8 cellular contexts compared by ENCODE assay signal in genomic region chr7:95690367-95690947, GRCh38.
DNase-seq lines count a peak whose midpoint lies in the region; ATAC-seq and TF ChIP-seq lines count a peak whose summit lies in the region.

No MANE protein-coding gene starts in this region.

- no peak overlapping the region for H3K4me3 ChIP-seq in fibroblast of villous mesenchyme (ENCODE audit: low read depth, low read length)

- DNase-seq in GM10266 (ENCODE audit: extremely low spot score): peak; percentile 13
- peak; percentile 39 for DNase-seq in NCI-H1092 (lab: John Stamatoyannopoulos, UW)
- DNase-seq in SKM-1 (lab: John Stamatoyannopoulos, UW; ENCODE audit: unreplicated experiment): peak; percentile 34
- DNase-seq in fibroblast of villous mesenchyme (ENCODE audit: low read depth): peak; percentile 49
- no peak for DNase-seq in omental fat pad (ENCODE audit: low spot score)
- DNase-seq in activated CD4-positive, CD25-positive, alpha-beta regulatory T cell treated with anti-CD3 and anti-CD28 coated beads, Interleukin-2, amount 50 U/mL, for 72 hours: no peak

- ATAC-seq in HG02610 (IDR thresholded peaks at IDR 0.05; ENCODE audit: unreplicated experiment): peak; percentile 83
- ATAC-seq in omental fat pad (ENCODE audit: low FRiP score): peak; percentile 38

- H3K27ac ChIP-seq in 22Rv1: no peak overlapping the region

- TF ChIP-seq CTCF in 22Rv1 (IDR thresholded peaks at IDR 0.05): peak; percentile 98
- peak; percentile 41 for TF ChIP-seq CTCF in GM10266 (IDR thresholded peaks at IDR 0.05; ENCODE audit: control insufficient read depth, insufficient read depth, low read depth, missing control alignments)
- peak; percentile 66 for TF ChIP-seq CTCF in fibroblast of villous mesenchyme (IDR thresholded peaks at IDR 0.05; ENCODE audit: insufficient read depth, low read depth, low read length)
- peak in 2 of 3 donors; percentile 5 to 26 for TF ChIP-seq CTCF in omental fat pad (IDR thresholded peaks at IDR 0.05)

Comparison
In these comparisons a context has a peak if more than half of its experiments do, and no peak if none do; other contexts are left out.
1. CTCF ChIP-seq: peak in every context shown above with its lines; median percentile 98 in 22Rv1; 66 in fibroblast of villous mesenchyme; 41 in GM10266; 16 in omental fat pad.
2. DNase-seq: peak in GM10266 (single experiment), NCI-H1092 (single experiment), SKM-1 (single experiment) and fibroblast of villous mesenchyme (single experiment); none in omental fat pad (single experiment) and activated CD4-positive, CD25-positive, alpha-beta regulatory T cell treated with anti-CD3 and anti-CD28 coated beads, Interleukin-2, amount 50 U/mL, for 72 hours (single experiment).